Comparison of ENCODE assay signal across 13 cellular contexts in the genomic region with DNA sequence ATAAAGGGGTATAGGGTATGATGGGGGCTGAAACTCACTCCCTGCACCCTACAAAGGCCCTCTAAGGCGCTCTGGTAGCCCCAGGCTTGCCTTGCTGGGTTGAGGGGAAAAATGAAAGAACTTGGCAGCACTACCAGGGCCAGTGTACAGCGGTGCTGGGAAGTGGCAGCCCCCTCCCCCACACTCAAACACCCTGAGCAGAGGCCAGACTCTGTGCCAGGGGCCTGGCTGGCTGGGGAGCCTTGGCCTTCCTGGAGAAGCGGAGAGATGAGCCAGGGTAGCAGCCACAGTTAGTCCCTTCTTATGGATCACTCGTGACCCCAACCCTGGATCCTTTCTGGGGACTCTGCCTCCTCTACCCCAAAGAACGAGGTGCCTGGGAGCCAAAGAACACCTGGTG. TPM values are rescaled to one million over a fixed set of nuclear protein-coding genes. Genes with fewer than 3 reads are reported as not detected.
DNase-seq lines count a peak whose midpoint lies in the region; ATAC-seq and TF ChIP-seq lines count a peak whose summit lies in the region.
"Had no signal": no experiment of that assay in that cellular context is flagged by ENCODE, and none has a peak within 500 bp of the region (broad histone marks: within the 10 kb centered on the region; RNA-seq: fewer than 3 reads in every experiment).

No MANE protein-coding gene starts in this region.

- CTCF ChIA-PET in activated CD8-positive, alpha-beta T cell treated with anti-CD3 and anti-CD28 coated beads for 36 hours (lab: Charles Lee) = interaction anchor here (0.6 to 1.7 kb wide), 2 partner anchors 27 to 107 kb away, joined by 3 to 8 read pairs; no protein-coding TSS in a partner anchor

- H3K36me3 Mint-ChIP-seq in activated CD8-positive, alpha-beta T cell treated with anti-CD3 and anti-CD28 coated beads for 36 hours (ENCODE audit: low read depth) = peaks cover 11% of the 10 kb centered on the region
- no peaks in the 10 kb centered on the region for H3K36me3 Mint-ChIP-seq in mesothelial cell of epicardium

- H3K36me3 ChIP-seq in left ventricle myocardium inferior = no peaks in the 10 kb centered on the region
- H3K36me3 ChIP-seq in Peyer's patch = no peaks in the 10 kb centered on the region

- DNase-seq in left ventricle myocardium inferior (no peak), left ventricle myocardium superior (no peak), mesothelial cell of epicardium (ENCODE audit: low spot score in 2 of 2, unreplicated experiment in 2 of 2) (no peak), Peyer's patch (no peak), NCI-H226 (no peak)
- no peak for DNase-seq in activated CD8-positive, alpha-beta T cell treated with anti-CD3 and anti-CD28 coated beads for 36 hours
- DNase-seq in stimulated activated CD4-positive, alpha-beta T cell treated with anti-CD3 and anti-CD28 coated beads, Interleukin-4, amount 100 ng/mL, for 4 hours = no peak
- DNase-seq: central memory CD4-positive, alpha-beta T cell; Kasumi-1; NCI-H2107; stimulated activated naive CD4-positive, alpha-beta T cell treated with Interleukin-2 at 50 U/mL for 16 hours had no signal

- peaks cover 34% of the 10 kb centered on the region for H3K4me1 Mint-ChIP-seq in activated CD8-positive, alpha-beta T cell treated with anti-CD3 and anti-CD28 coated beads for 36 hours (ENCODE audit: low read depth)
- peaks cover 23% of the 10 kb centered on the region for H3K4me1 Mint-ChIP-seq in mesothelial cell of epicardium

- H3K4me3 ChIP-seq in left ventricle myocardium inferior (no peak overlapping the region), Peyer's patch (no peak overlapping the region)

- intact Hi-C loops in left ventricle myocardium inferior (cut with micrococcal nuclease) = no loop called here
- intact Hi-C loops in left ventricle myocardium superior (cut with micrococcal nuclease) = no loop called here
- intact Hi-C loops in activated CD8-positive, alpha-beta T cell treated with anti-CD3 and anti-CD28 coated beads for 36 hours (cut with micrococcal nuclease) = no loop called here

- H3K4me3 Mint-ChIP-seq in activated CD8-positive, alpha-beta T cell treated with anti-CD3 and anti-CD28 coated beads for 36 hours = peak overlapping the region; percentile 95
- H3K4me3 Mint-ChIP-seq in mesothelial cell of epicardium = no peak overlapping the region

- peak overlapping the region; percentile 1 for H3K27ac ChIP-seq in left ventricle myocardium inferior (replicated peaks)
- H3K27ac ChIP-seq in Peyer's patch = peak overlapping the region in 1 of 4 donors; percentile 95

- H3K9me3 Mint-ChIP-seq in activated CD8-positive, alpha-beta T cell treated with anti-CD3 and anti-CD28 coated beads for 36 hours = no peaks in the 10 kb centered on the region
- no peaks in the 10 kb centered on the region for H3K9me3 Mint-ChIP-seq in mesothelial cell of epicardium

- no peak for TF ChIP-seq CTCF in left ventricle myocardium inferior (IDR thresholded peaks at IDR 0.05; ENCODE audit: borderline replicate concordance)
- TF ChIP-seq CTCF in activated CD8-positive, alpha-beta T cell treated with anti-CD3 and anti-CD28 coated beads for 36 hours (IDR thresholded peaks at IDR 0.05) = no peak
- TF ChIP-seq CTCF in mesothelial cell of epicardium (IDR thresholded peaks at IDR 0.05; ENCODE audit: unreplicated experiment) = no peak
- TF ChIP-seq CTCF in Peyer's patch (IDR thresholded peaks at IDR 0.05) = no peak

- peak overlapping the region; percentile 68 for H3K27ac Mint-ChIP-seq in activated CD8-positive, alpha-beta T cell treated with anti-CD3 and anti-CD28 coated beads for 36 hours
- peak overlapping the region; percentile 16 for H3K27ac Mint-ChIP-seq in mesothelial cell of epicardium

- H3K27me3 Mint-ChIP-seq in activated CD8-positive, alpha-beta T cell treated with anti-CD3 and anti-CD28 coated beads for 36 hours = no peaks in the 10 kb centered on the region
- H3K27me3 Mint-ChIP-seq in mesothelial cell of epicardium (ENCODE audit: low read depth) = no peaks in the 10 kb centered on the region

- H3K4me1 ChIP-seq in left ventricle myocardium inferior (peaks cover 51% of the 10 kb centered on the region), Peyer's patch (peaks cover 0 to 34% (median 13%) of the 10 kb centered on the region in 4 donors)

- no peak for TF ChIP-seq POLR2A in Peyer's patch (IDR thresholded peaks at IDR 0.05)

- H3K9me3 ChIP-seq in left ventricle myocardium inferior (replicated peaks) (no peaks in the 10 kb centered on the region), Peyer's patch (no peaks in the 10 kb centered on the region)

- POLR2A ChIA-PET in activated CD8-positive, alpha-beta T cell treated with anti-CD3 and anti-CD28 coated beads for 36 hours (lab: Charles Lee) = interaction anchor here (0.7 to 7.2 kb wide), 5 partner anchors 20 to 66 kb away, joined by 3 to 83 read pairs (median 6); a partner anchor contains a TSS

- H3K27me3 ChIP-seq in left ventricle myocardium inferior (ENCODE audit: low read depth) (no peaks in the 10 kb centered on the region), Peyer's patch (no peaks in the 10 kb centered on the region)

- ATAC-seq in left ventricle myocardium superior = no peak
- ATAC-seq in activated CD8-positive, alpha-beta T cell treated with anti-CD3 and anti-CD28 coated beads for 36 hours = no peak
- no peak for ATAC-seq in GM21390 (IDR thresholded peaks at IDR 0.05; ENCODE audit: unreplicated experiment)

RNA-seq across cellular contexts. Expression of a gene that starts 2.7 kb away (rescaled TPM):
- total RNA-seq in left ventricle myocardium inferior (87.5 TPM), left ventricle myocardium superior (91.5 TPM), mesothelial cell of epicardium (64.3 to 69.3 TPM (median 67.8 TPM) in 3 replicates), Peyer's patch (100 to 1,000 TPM in 1 of 4 donors, 10 to 100 TPM in 3; 80.0 to 126 (median 86.1) TPM)
- 10 to 100 TPM; 56.0 to 59.2 TPM for total RNA-seq in activated CD8-positive, alpha-beta T cell treated with anti-CD3 and anti-CD28 coated beads for 36 hours

RNA-seq across cellular contexts. Expression of a gene that starts 11.2 kb away (rescaled TPM):
- total RNA-seq in left ventricle myocardium inferior = 1.4 TPM
- total RNA-seq in left ventricle myocardium superior = 0.64 TPM
- 1 to 10 TPM in 1 of 2 experiments, under 1 TPM in 1; 0.83 to 1.4 TPM for total RNA-seq in activated CD8-positive, alpha-beta T cell treated with anti-CD3 and anti-CD28 coated beads for 36 hours
- total RNA-seq in mesothelial cell of epicardium = 0.29 to 0.43 TPM (median 0.33 TPM) in 3 replicates
- 1 to 10 TPM in 1 of 4 donors, under 1 TPM in 2, not detected in 1; 0.85 to 3.3 (median 0.94) TPM for total RNA-seq in Peyer's patch

RNA-seq across cellular contexts. Expression of a gene that starts 13.8 kb away (rescaled TPM):
- total RNA-seq in left ventricle myocardium inferior (not detected), left ventricle myocardium superior (not detected), mesothelial cell of epicardium (0.16 TPM in 1 of 3 replicates, not detected in the others), Peyer's patch (not detected)
- total RNA-seq in activated CD8-positive, alpha-beta T cell treated with anti-CD3 and anti-CD28 coated beads for 36 hours = not detected
- total RNA-seq: mononuclear cell had no signal

RNA-seq across cellular contexts. Expression of a gene that starts 16.5 kb away (rescaled TPM):
- total RNA-seq in left ventricle myocardium inferior (55.3 TPM), left ventricle myocardium superior (51.3 TPM), mesothelial cell of epicardium (43.6 to 45.2 TPM (median 44.6 TPM) in 3 replicates), Peyer's patch (10 to 100 TPM; 39.9 to 75.9 (median 58.4) TPM)
- 100 to 1,000 TPM; 145 to 146 TPM for total RNA-seq in activated CD8-positive, alpha-beta T cell treated with anti-CD3 and anti-CD28 coated beads for 36 hours

RNA-seq across cellular contexts. Expression of a gene that starts 23.1 kb away (rescaled TPM):
- total RNA-seq in left ventricle myocardium inferior (25.5 TPM), left ventricle myocardium superior (23.2 TPM), mesothelial cell of epicardium (70.2 to 75.7 TPM (median 71.7 TPM) in 3 replicates), Peyer's patch (100 to 1,000 TPM in 3 of 4 donors, 10 to 100 TPM in 1; 68.5 to 161 (median 138) TPM)
- total RNA-seq in activated CD8-positive, alpha-beta T cell treated with anti-CD3 and anti-CD28 coated beads for 36 hours = 100 to 1,000 TPM; 254 to 276 TPM
